18 cellular contexts compared by ENCODE assay signal in genomic region chr2:232951181-232951580, GRCh38.
DNase-seq lines count a peak whose midpoint lies in the region; ATAC-seq and TF ChIP-seq lines count a peak whose summit lies in the region.
"Had no signal": no experiment of that assay in that cellular context is flagged by ENCODE, and none has a peak within 500 bp of the region (broad histone marks: within the 10 kb centered on the region; RNA-seq: fewer than 3 reads in every experiment).

No MANE protein-coding gene starts in this region.

- peaks cover 19% of the 10 kb centered on the region for H3K4me1 ChIP-seq in DOHH2 (ENCODE audit: control insufficient read depth, low read length)
- H3K4me1 ChIP-seq: Caco-2 had no signal

- no peaks in the 10 kb centered on the region for H4K20me1 ChIP-seq in DOHH2 (ENCODE audit: control insufficient read depth, insufficient read depth, low read depth, low read length)
- H4K20me1 ChIP-seq: BLaER1 treated with 17β-estradiol and CSF1 and Interleukin-3, amounts not matched to agents 10 nM and 100 nM had no signal

- no peaks in the 10 kb centered on the region for H3K79me2 ChIP-seq in DOHH2 (ENCODE audit: control insufficient read depth, low read length)

- H3F3A ChIP-seq in DOHH2 (ENCODE audit: control insufficient read depth, insufficient read depth), result no peaks in the 10 kb centered on the region; the same call in 1 of the 2 replicates

- no peaks in the 10 kb centered on the region for H3K9me3 ChIP-seq in DOHH2 (ENCODE audit: control insufficient read depth, insufficient read depth, low read length)
- H3K9me3 ChIP-seq: BLaER1 treated with 17β-estradiol and CSF1 and Interleukin-3, amounts not matched to agents 10 nM and 100 nM; Caco-2 had no signal

- no peak for ATAC-seq in activated naive CD8-positive, alpha-beta T cell treated with anti-CD3 and anti-CD28 coated beads, Interleukin-2, amount 50 U/mL, for 24 hours
- no peak for ATAC-seq in GM19452 (IDR thresholded peaks at IDR 0.05; ENCODE audit: unreplicated experiment)
- ATAC-seq: CD8-positive, alpha-beta T cell; GM12878 had no signal

- no peaks in the 10 kb centered on the region for H3K36me3 ChIP-seq in DOHH2 (ENCODE audit: control insufficient read depth, low read length)
- H3K36me3 ChIP-seq: BLaER1 treated with 17β-estradiol and CSF1 and Interleukin-3, amounts not matched to agents 10 nM and 100 nM had no signal

- peak; percentile 39 for DNase-seq in retina
- no peak for DNase-seq in NCI-H524 (lab: John Stamatoyannopoulos, UW)
- DNase-seq in activated naive CD8-positive, alpha-beta T cell treated with anti-CD3 and anti-CD28 coated beads, Interleukin-2, amount 50 U/mL, for 24 hours, result no peak
- DNase-seq: 8988T; AML-193; Caco-2; Calu3; CD4-positive, alpha-beta T cell; CD8-positive, alpha-beta T cell; DMS79 treated with DMSO at 0.1 percent for 48 hours; GDM1 had no signal

- no peaks in the 10 kb centered on the region; the same call in 1 of the 2 replicates for H3K27me3 ChIP-seq in DOHH2 (ENCODE audit: control insufficient read depth, low read length)
- H3K27me3 ChIP-seq: BLaER1 treated with 17β-estradiol and CSF1 and Interleukin-3, amounts not matched to agents 10 nM and 100 nM had no signal

- no peak overlapping the region for H3K27ac ChIP-seq in DOHH2 (ENCODE audit: low read depth, low read length)
- H3K27ac ChIP-seq: BLaER1 treated with 17β-estradiol and CSF1 and Interleukin-3, amounts not matched to agents 10 nM and 100 nM; C4-2B had no signal

- H3K4me1 Mint-ChIP-seq in brain, result peaks cover 24% of the 10 kb centered on the region
- peaks cover 3% of the 10 kb centered on the region for H3K4me1 Mint-ChIP-seq in activated naive CD8-positive, alpha-beta T cell treated with anti-CD3 and anti-CD28 coated beads, Interleukin-2, amount 50 U/mL, for 24 hours

- H3K36me3 Mint-ChIP-seq in brain, result no peaks in the 10 kb centered on the region
- no peaks in the 10 kb centered on the region for H3K36me3 Mint-ChIP-seq in activated naive CD8-positive, alpha-beta T cell treated with anti-CD3 and anti-CD28 coated beads, Interleukin-2, amount 50 U/mL, for 24 hours (ENCODE audit: low read depth)
- H3K36me3 Mint-ChIP-seq: CD8-positive, alpha-beta T cell had no signal

- H3K4me3 Mint-ChIP-seq in brain, result peak overlapping the region in 1 of 5 experiments; percentile 50
- H3K4me3 Mint-ChIP-seq in activated naive CD8-positive, alpha-beta T cell treated with anti-CD3 and anti-CD28 coated beads, Interleukin-2, amount 50 U/mL, for 24 hours, result no peak overlapping the region
- H3K4me3 Mint-ChIP-seq: B cell; CD4-positive, alpha-beta T cell; CD8-positive, alpha-beta T cell had no signal

- no peaks in the 10 kb centered on the region for H3K9me2 ChIP-seq in DOHH2 (replicated peaks; ENCODE audit: control insufficient read depth, low read length)

- no peak overlapping the region for H3K4me3 ChIP-seq in DOHH2 (ENCODE audit: low read length)
- H3K4me3 ChIP-seq: BLaER1 treated with 17β-estradiol and CSF1 and Interleukin-3, amounts not matched to agents 10 nM and 100 nM; GM12878 had no signal

- TF ChIP-seq CTCF in DOHH2 (IDR thresholded peaks at IDR 0.05; ENCODE audit: low read depth, low read length, poor library complexity, severe bottlenecking), result no peak
- no peak for TF ChIP-seq CTCF in brain (conservative IDR thresholded peaks at IDR 0.05)

- peak overlapping the region in 3 of 5 experiments; percentile 12 to 89 (median 28) for H3K27ac Mint-ChIP-seq in brain
- H3K27ac Mint-ChIP-seq in activated naive CD8-positive, alpha-beta T cell treated with anti-CD3 and anti-CD28 coated beads, Interleukin-2, amount 50 U/mL, for 24 hours, result no peak overlapping the region
- H3K27ac Mint-ChIP-seq: B cell; CD4-positive, alpha-beta T cell; CD8-positive, alpha-beta T cell had no signal

- no peaks in the 10 kb centered on the region for H3K9me3 Mint-ChIP-seq in brain
- no peaks in the 10 kb centered on the region for H3K9me3 Mint-ChIP-seq in activated naive CD8-positive, alpha-beta T cell treated with anti-CD3 and anti-CD28 coated beads, Interleukin-2, amount 50 U/mL, for 24 hours
- H3K9me3 Mint-ChIP-seq: CD4-positive, alpha-beta T cell; CD8-positive, alpha-beta T cell had no signal

- peaks cover 8% of the 10 kb centered on the region for H3K27me3 Mint-ChIP-seq in brain
- H3K27me3 Mint-ChIP-seq in activated naive CD8-positive, alpha-beta T cell treated with anti-CD3 and anti-CD28 coated beads, Interleukin-2, amount 50 U/mL, for 24 hours, result peaks cover 8% of the 10 kb centered on the region
- H3K27me3 Mint-ChIP-seq: B cell had no signal

- 0 out of 2 replicates have a peak overlapping the region, but pooled peaks have one; percentile 11 for H3K4me2 ChIP-seq in DOHH2 (ENCODE audit: low read length)
- H3K4me2 ChIP-seq: BLaER1 treated with 17β-estradiol and CSF1 and Interleukin-3, amounts not matched to agents 10 nM and 100 nM had no signal
